1 cellular context compared by ENCODE assay signal in genomic region chr12:65741662-65742480, GRCh38.
TF ChIP-seq lines count a peak whose summit lies in the region.

No MANE protein-coding gene starts in this region.

TF ChIP-seq in HepG2, 621 proteins besides CTCF, POLR2A, EP300 and RAD21 (continued from another document and continues in another):
- TF ChIP-seq, protein P1, sequence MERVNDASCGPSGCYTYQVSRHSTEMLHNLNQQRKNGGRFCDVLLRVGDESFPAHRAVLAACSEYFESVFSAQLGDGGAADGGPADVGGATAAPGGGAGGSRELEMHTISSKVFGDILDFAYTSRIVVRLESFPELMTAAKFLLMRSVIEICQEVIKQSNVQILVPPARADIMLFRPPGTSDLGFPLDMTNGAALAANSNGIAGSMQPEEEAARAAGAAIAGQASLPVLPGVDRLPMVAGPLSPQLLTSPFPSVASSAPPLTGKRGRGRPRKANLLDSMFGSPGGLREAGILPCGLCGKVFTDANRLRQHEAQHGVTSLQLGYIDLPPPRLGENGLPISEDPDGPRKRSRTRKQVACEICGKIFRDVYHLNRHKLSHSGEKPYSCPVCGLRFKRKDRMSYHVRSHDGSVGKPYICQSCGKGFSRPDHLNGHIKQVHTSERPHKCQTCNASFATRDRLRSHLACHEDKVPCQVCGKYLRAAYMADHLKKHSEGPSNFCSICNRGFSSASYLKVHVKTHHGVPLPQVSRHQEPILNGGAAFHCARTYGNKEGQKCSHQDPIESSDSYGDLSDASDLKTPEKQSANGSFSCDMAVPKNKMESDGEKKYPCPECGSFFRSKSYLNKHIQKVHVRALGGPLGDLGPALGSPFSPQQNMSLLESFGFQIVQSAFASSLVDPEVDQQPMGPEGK (CRISPR knock-in tag; IDR thresholded peaks at IDR 0.05) = peak; percentile 82
- TF ChIP-seq SCMH1 (CRISPR knock-in tag; IDR thresholded peaks at IDR 0.05; ENCODE audit: borderline replicate concordance) (no peak), SNAPC4 (CRISPR knock-in tag; IDR thresholded peaks at IDR 0.05) (no peak), ZNF460 (CRISPR knock-in tag; IDR thresholded peaks at IDR 0.05; ENCODE audit: borderline replicate concordance) (no peak), SALL1 (CRISPR knock-in tag; IDR thresholded peaks at IDR 0.05) (peak; percentile 35; the same call in 1 of the 2 replicates), ZNF781 (CRISPR knock-in tag; IDR thresholded peaks at IDR 0.05; ENCODE audit: borderline replicate concordance, not compliant biosample characterization) (no peak), GTF3A (CRISPR knock-in tag; conservative IDR thresholded peaks at IDR 0.05) (no peak), SRSF9 (IDR thresholded peaks at IDR 0.05; ENCODE audit: borderline replicate concordance, insufficient read depth, low read depth, low read length, poor library complexity, severe bottlenecking) (no peak), EHMT2 (IDR thresholded peaks at IDR 0.05; ENCODE audit: borderline replicate concordance, low read depth, low read length) (no peak), NFYB (CRISPR knock-in tag; IDR thresholded peaks at IDR 0.05) (no peak), ZBTB4 (CRISPR knock-in tag; IDR thresholded peaks at IDR 0.05; ENCODE audit: borderline replicate concordance) (no peak), RERE (CRISPR knock-in tag; IDR thresholded peaks at IDR 0.05; ENCODE audit: low read depth) (no peak), ZNF503 (CRISPR knock-in tag; IDR thresholded peaks at IDR 0.05) (no peak), ZNF609 (CRISPR knock-in tag; IDR thresholded peaks at IDR 0.05; ENCODE audit: borderline replicate concordance) (no peak), MED13 (CRISPR knock-in tag; IDR thresholded peaks at IDR 0.05) (no peak), ZNF629 (CRISPR knock-in tag; conservative IDR thresholded peaks at IDR 0.05) (no peak), ZSCAN25 (CRISPR knock-in tag; IDR thresholded peaks at IDR 0.05) (peak; percentile 92), HOXD1 (CRISPR knock-in tag; IDR thresholded peaks at IDR 0.05) (no peak), FIP1L1 (IDR thresholded peaks at IDR 0.05; ENCODE audit: borderline replicate concordance, insufficient read depth, low read depth, low read length) (no peak), NR2F2 (IDR thresholded peaks at IDR 0.05; ENCODE audit: borderline replicate concordance, low read depth) (no peak), CCAR2 (optimal IDR thresholded peaks at IDR 0.05; ENCODE audit: low read depth, low read length) (no peak), ZBTB1 (CRISPR knock-in tag; IDR thresholded peaks at IDR 0.05; ENCODE audit: borderline replicate concordance) (no peak), NR3C1 (CRISPR knock-in tag; IDR thresholded peaks at IDR 0.05) (no peak)
- TF ChIP-seq, protein P2, sequence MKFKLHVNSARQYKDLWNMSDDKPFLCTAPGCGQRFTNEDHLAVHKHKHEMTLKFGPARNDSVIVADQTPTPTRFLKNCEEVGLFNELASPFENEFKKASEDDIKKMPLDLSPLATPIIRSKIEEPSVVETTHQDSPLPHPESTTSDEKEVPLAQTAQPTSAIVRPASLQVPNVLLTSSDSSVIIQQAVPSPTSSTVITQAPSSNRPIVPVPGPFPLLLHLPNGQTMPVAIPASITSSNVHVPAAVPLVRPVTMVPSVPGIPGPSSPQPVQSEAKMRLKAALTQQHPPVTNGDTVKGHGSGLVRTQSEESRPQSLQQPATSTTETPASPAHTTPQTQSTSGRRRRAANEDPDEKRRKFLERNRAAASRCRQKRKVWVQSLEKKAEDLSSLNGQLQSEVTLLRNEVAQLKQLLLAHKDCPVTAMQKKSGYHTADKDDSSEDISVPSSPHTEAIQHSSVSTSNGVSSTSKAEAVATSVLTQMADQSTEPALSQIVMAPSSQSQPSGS (CRISPR knock-in tag; IDR thresholded peaks at IDR 0.05) = no peak
- TF ChIP-seq, protein P3, sequence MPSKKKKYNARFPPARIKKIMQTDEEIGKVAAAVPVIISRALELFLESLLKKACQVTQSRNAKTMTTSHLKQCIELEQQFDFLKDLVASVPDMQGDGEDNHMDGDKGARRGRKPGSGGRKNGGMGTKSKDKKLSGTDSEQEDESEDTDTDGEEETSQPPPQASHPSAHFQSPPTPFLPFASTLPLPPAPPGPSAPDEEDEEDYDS (CRISPR knock-in tag; IDR thresholded peaks at IDR 0.05) = no peak
- TF ChIP-seq, protein P4, sequence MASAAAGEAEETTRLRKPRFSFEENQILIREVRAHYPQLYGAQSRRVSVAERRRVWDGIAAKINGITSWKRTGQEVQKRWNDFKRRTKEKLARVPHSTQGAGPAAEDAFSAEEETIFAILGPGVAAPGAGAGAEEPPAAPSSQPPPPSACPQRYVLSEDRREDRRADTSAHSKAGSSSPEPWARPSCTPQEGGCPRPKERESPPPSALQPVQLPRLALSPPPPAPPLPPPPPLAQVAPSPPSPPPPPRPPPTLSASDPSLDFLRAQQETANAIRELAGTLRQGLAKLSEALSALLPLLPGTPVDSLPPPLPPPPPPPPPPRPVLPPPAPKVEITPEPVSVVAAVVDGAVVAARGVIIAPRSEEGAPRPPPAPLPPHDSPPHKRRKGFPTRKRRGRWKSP (CRISPR knock-in tag; IDR thresholded peaks at IDR 0.05) = peak; percentile 82; the same call in 1 of the 2 replicates
